8 cellular contexts compared by ENCODE assay signal in genomic region chr4:140427919-140428471, GRCh38.
DNase-seq lines count a peak whose midpoint lies in the region; ATAC-seq, FAIRE-seq and TF ChIP-seq lines count a peak whose summit lies in the region.

No MANE protein-coding gene starts in this region.

- H3K27me3 Mint-ChIP-seq in activated naive CD8-positive, alpha-beta T cell: peaks cover 32% of the 10 kb centered on the region

- ATAC-seq in HG02610 (IDR thresholded peaks at IDR 0.05; ENCODE audit: unreplicated experiment): no peak

- peak overlapping the region; percentile 89 for H3K4me3 Mint-ChIP-seq in activated naive CD8-positive, alpha-beta T cell

- no peak overlapping the region for H3K27ac Mint-ChIP-seq in activated naive CD8-positive, alpha-beta T cell

- FAIRE-seq in urothelium cell line (lab: Jason Lieb, UNC): no peak

- H3K4me1 Mint-ChIP-seq in activated naive CD8-positive, alpha-beta T cell (ENCODE audit: low read depth): peaks cover 8% of the 10 kb centered on the region

- H3K4me1 ChIP-seq in HEK293 (ENCODE audit: control insufficient read depth, insufficient read depth, low read length): no peaks in the 10 kb centered on the region

- TF ChIP-seq CTCF in 22Rv1 (IDR thresholded peaks at IDR 0.05): peak; percentile 21; the same call in 1 of the 2 replicates
- TF ChIP-seq CTCF in HEK293 (tag by site-specific recombination; IDR thresholded peaks at IDR 0.05): no peak

- peak overlapping the region; percentile 79; the same call in 1 of the 2 replicates for H3K4me3 ChIP-seq in HEK293 (ENCODE audit: low read depth, low read length)

- no peaks in the 10 kb centered on the region for H3K36me3 ChIP-seq in HEK293 (ENCODE audit: control insufficient read depth in 2 of 2, insufficient read depth in 1 of 2, low read length in 2 of 2)

- CTCF ChIA-PET in HEK293 (lab: Yijun Ruan, JAX): interaction anchor here (0.8 to 1.8 kb wide), 13 partner anchors 11 to 554 kb away, joined by 3 to 10 read pairs (median 4); no protein-coding TSS in a partner anchor

- POLR2A ChIA-PET in HEK293 (lab: Yijun Ruan, JAX): interaction anchor here (1.2 to 1.7 kb wide), 2 partner anchors 96 to 328 kb away, joined by 3 to 4 read pairs; partner anchors contain the start of genes ELMOD2 and TBC1D9

- no peaks in the 10 kb centered on the region for H3K9me3 ChIP-seq in HEK293 (ENCODE audit: control insufficient read depth, insufficient read depth, low read depth, low read length)

- DNase-seq in left kidney (ENCODE audit: low read depth, low spot score) (peak; percentile 34), urothelium cell line (ENCODE audit: low spot score) (peak; percentile 4), NCI-H1092 treated with DMSO at 0.1 percent for 48 hours (lab: John Stamatoyannopoulos, UW) (no peak), NCI-H1417 treated with DMSO at 0.1 percent for 48 hours (lab: John Stamatoyannopoulos, UW) (no peak)

- H3K36me3 Mint-ChIP-seq in activated naive CD8-positive, alpha-beta T cell: peaks cover 2% of the 10 kb centered on the region

- H3K9me3 Mint-ChIP-seq in activated naive CD8-positive, alpha-beta T cell (ENCODE audit: low read depth): no peaks in the 10 kb centered on the region

- peak overlapping the region; percentile 63 for H3K27ac ChIP-seq in 22Rv1
- H3K27ac ChIP-seq in HEK293 (ENCODE audit: extremely low read depth, low read depth, low read length): peak overlapping the region; percentile 53; the same call in 1 of the 2 replicates

TF ChIP-seq in HEK293, 187 proteins besides CTCF, POLR2A, EP300 and RAD21:
- no peak for TF ChIP-seq ZFP69B (tag by site-specific recombination; IDR thresholded peaks at IDR 0.05)
- 0 out of 2 replicates have a peak, but pooled peaks have one; percentile 47 for TF ChIP-seq HOXD13 (CRISPR knock-in tag; IDR thresholded peaks at IDR 0.05; ENCODE audit: borderline replicate concordance)
- TF ChIP-seq ZNF335 (tag by site-specific recombination; conservative IDR thresholded peaks at IDR 0.05): peak; percentile 58
- no peak for TF ChIP-seq PRDM4 (tag by site-specific recombination; IDR thresholded peaks at IDR 0.05)
- TF ChIP-seq ZNF785 (tag by site-specific recombination; IDR thresholded peaks at IDR 0.05): no peak

Comparison
In these comparisons a context has a peak if more than half of its experiments do, and no peak if none do; other contexts are left out.
1. DNase-seq: peak in left kidney (single experiment) and urothelium cell line (single experiment); none in NCI-H1092 treated with DMSO at 0.1 percent for 48 hours (single experiment) and NCI-H1417 treated with DMSO at 0.1 percent for 48 hours (single experiment).